In the genomic region with DNA sequence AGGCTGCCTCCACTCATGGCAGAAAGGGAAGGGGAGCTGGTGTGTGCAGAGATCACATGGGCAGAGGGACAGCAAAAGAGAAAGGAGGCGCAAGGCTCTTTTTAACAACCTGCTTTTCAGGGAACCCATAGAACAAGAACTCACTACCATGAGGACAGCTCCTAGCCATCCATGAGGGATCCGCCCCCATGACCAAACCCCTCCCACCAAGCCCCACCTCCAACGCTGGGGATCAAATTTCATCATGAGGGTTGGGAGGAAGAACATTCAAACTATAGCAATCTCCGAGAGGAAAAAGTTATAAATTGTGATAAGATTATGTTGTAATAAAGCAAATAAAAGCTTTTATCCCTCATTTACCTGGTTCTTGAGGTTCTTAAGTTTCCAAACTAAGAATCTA, we compare ENCODE assay signal across 2 cellular contexts.
TF ChIP-seq lines count a peak whose summit lies in the region.

No MANE protein-coding gene starts in this region.

TF ChIP-seq in SK-N-SH treated with all-trans-retinoic acid at 6 μM for 48 hours, 23 proteins besides CTCF, POLR2A, EP300 and RAD21 (continued from another document):
- TF ChIP-seq, protein P1, sequence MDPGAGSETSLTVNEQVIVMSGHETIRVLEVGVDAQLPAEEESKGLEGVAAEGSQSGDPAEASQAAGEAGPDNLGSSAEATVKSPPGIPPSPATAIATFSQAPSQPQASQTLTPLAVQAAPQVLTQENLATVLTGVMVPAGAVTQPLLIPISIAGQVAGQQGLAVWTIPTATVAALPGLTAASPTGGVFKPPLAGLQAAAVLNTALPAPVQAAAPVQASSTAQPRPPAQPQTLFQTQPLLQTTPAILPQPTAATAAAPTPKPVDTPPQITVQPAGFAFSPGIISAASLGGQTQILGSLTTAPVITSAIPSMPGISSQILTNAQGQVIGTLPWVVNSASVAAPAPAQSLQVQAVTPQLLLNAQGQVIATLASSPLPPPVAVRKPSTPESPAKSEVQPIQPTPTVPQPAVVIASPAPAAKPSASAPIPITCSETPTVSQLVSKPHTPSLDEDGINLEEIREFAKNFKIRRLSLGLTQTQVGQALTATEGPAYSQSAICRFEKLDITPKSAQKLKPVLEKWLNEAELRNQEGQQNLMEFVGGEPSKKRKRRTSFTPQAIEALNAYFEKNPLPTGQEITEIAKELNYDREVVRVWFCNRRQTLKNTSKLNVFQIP (CRISPR knock-in tag; IDR thresholded peaks at IDR 0.05; ENCODE audit: borderline replicate concordance, low read depth): no peak
- TF ChIP-seq TOX (CRISPR knock-in tag; IDR thresholded peaks at IDR 0.05; ENCODE audit: borderline replicate concordance) (no peak), ESRRG (CRISPR knock-in tag; IDR thresholded peaks at IDR 0.05) (no peak), ARNTL (CRISPR knock-in tag; IDR thresholded peaks at IDR 0.05; ENCODE audit: borderline replicate concordance, low read depth) (no peak), ZNF8 (CRISPR knock-in tag; IDR thresholded peaks at IDR 0.05) (no peak), ZNF70 (CRISPR knock-in tag; IDR thresholded peaks at IDR 0.05) (no peak)
- TF ChIP-seq, protein P2, sequence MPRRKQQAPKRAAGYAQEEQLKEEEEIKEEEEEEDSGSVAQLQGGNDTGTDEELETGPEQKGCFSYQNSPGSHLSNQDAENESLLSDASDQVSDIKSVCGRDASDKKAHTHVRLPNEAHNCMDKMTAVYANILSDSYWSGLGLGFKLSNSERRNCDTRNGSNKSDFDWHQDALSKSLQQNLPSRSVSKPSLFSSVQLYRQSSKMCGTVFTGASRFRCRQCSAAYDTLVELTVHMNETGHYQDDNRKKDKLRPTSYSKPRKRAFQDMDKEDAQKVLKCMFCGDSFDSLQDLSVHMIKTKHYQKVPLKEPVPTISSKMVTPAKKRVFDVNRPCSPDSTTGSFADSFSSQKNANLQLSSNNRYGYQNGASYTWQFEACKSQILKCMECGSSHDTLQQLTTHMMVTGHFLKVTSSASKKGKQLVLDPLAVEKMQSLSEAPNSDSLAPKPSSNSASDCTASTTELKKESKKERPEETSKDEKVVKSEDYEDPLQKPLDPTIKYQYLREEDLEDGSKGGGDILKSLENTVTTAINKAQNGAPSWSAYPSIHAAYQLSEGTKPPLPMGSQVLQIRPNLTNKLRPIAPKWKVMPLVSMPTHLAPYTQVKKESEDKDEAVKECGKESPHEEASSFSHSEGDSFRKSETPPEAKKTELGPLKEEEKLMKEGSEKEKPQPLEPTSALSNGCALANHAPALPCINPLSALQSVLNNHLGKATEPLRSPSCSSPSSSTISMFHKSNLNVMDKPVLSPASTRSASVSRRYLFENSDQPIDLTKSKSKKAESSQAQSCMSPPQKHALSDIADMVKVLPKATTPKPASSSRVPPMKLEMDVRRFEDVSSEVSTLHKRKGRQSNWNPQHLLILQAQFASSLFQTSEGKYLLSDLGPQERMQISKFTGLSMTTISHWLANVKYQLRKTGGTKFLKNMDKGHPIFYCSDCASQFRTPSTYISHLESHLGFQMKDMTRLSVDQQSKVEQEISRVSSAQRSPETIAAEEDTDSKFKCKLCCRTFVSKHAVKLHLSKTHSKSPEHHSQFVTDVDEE (CRISPR knock-in tag; IDR thresholded peaks at IDR 0.05): no peak

TF ChIP-seq in SK-N-SH, 30 proteins besides CTCF, POLR2A, EP300 and RAD21 (continued from another document):
- TF ChIP-seq, protein P3, sequence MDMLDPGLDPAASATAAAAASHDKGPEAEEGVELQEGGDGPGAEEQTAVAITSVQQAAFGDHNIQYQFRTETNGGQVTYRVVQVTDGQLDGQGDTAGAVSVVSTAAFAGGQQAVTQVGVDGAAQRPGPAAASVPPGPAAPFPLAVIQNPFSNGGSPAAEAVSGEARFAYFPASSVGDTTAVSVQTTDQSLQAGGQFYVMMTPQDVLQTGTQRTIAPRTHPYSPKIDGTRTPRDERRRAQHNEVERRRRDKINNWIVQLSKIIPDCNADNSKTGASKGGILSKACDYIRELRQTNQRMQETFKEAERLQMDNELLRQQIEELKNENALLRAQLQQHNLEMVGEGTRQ (IDR thresholded peaks at IDR 0.05; ENCODE audit: borderline replicate concordance, low read depth, low read length): no peak
- TF ChIP-seq, protein P4, sequence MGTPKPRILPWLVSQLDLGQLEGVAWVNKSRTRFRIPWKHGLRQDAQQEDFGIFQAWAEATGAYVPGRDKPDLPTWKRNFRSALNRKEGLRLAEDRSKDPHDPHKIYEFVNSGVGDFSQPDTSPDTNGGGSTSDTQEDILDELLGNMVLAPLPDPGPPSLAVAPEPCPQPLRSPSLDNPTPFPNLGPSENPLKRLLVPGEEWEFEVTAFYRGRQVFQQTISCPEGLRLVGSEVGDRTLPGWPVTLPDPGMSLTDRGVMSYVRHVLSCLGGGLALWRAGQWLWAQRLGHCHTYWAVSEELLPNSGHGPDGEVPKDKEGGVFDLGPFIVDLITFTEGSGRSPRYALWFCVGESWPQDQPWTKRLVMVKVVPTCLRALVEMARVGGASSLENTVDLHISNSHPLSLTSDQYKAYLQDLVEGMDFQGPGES (IDR thresholded peaks at IDR 0.05; ENCODE audit: low read depth, low read length): no peak
- TF ChIP-seq MEF2A (IDR thresholded peaks at IDR 0.05; ENCODE audit: borderline replicate concordance, low read depth): no peak
- TF ChIP-seq RXRA (IDR thresholded peaks at IDR 0.05; ENCODE audit: borderline replicate concordance, low read depth): no peak
- TF ChIP-seq TAF1 (IDR thresholded peaks at IDR 0.05; ENCODE audit: borderline replicate concordance, low read depth, low read length): no peak
- TF ChIP-seq, protein P5, sequence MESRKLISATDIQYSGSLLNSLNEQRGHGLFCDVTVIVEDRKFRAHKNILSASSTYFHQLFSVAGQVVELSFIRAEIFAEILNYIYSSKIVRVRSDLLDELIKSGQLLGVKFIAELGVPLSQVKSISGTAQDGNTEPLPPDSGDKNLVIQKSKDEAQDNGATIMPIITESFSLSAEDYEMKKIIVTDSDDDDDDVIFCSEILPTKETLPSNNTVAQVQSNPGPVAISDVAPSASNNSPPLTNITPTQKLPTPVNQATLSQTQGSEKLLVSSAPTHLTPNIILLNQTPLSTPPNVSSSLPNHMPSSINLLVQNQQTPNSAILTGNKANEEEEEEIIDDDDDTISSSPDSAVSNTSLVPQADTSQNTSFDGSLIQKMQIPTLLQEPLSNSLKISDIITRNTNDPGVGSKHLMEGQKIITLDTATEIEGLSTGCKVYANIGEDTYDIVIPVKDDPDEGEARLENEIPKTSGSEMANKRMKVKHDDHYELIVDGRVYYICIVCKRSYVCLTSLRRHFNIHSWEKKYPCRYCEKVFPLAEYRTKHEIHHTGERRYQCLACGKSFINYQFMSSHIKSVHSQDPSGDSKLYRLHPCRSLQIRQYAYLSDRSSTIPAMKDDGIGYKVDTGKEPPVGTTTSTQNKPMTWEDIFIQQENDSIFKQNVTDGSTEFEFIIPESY (IDR thresholded peaks at IDR 0.05; ENCODE audit: borderline replicate concordance, low read depth): no peak
- TF ChIP-seq TCF12 (IDR thresholded peaks at IDR 0.05): no peak
- no peak for TF ChIP-seq GATA2 (CRISPR knock-in tag; IDR thresholded peaks at IDR 0.05)
- no peak for TF ChIP-seq CHD2 (IDR thresholded peaks at IDR 0.05; ENCODE audit: low read length, partially characterized antibody)
- TF ChIP-seq FOSL2 (IDR thresholded peaks at IDR 0.05; ENCODE audit: borderline replicate concordance, low read depth): no peak
- no peak for TF ChIP-seq EZH2phosphoT487 (IDR thresholded peaks at IDR 0.05; ENCODE audit: borderline replicate concordance, low read depth)
